In genomic region chr2:15929008-15929407, GRCh38 we compare ENCODE assay signal across 4 cellular contexts. TPM values are rescaled to one million over a fixed set of nuclear protein-coding genes. Genes with fewer than 3 reads are reported as not detected.
"Had no signal": no experiment of that assay in that cellular context is flagged by ENCODE, and none has a peak within 500 bp of the region (broad histone marks: within the 10 kb centered on the region; RNA-seq: fewer than 3 reads in every experiment).

No MANE protein-coding gene starts in this region.

RNA-seq across cellular contexts. Expression of gene MYCN, which starts 11.3 kb away (rescaled TPM):
- total RNA-seq: myocyte had no signal
- polyA plus RNA-seq: immature natural killer cell, keratinocyte, mammary epithelial cell had no signal
